Comparison of ENCODE assay signal across 1 cellular context in the genomic region with DNA sequence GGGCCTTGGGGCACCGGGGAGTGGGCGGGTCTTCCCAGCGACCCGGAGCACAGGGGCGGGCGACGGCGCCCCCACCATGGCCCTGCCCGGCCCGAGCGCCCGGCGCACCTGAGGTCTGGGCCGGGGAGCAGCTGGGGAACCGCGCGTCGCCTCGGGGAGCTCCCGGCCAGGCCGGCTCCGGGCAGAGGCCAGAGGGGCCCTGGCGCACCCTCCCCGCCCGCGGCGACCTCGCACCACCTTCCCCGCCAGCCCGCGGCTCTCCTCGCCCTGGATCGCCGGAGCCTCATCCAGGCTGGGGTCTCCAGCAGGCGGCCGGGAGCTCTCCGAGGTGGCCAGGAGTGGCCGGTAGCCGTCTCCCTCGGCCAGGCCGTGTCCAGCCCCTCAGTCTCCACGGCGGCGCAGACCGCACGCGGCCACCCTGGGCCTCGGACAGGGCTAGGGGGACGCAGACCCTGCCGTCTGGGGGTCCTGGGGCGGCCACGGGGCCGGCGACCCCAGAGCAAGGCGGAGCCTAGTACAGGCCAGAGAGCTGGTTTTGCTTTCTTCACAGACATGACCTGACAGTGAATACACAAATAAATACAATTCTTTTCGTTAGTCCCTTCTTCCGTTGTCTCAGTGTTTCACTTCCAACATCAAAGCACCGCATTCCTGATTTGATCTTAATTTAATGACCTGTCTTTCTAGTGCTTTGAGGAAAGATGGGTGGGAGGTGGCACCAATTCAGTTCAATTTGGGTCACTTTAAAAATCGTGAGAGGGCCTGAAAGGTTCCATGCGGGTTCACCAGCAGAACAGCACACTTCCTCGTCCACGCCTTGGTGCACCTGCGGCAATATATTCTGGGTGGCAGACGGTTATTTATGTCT.
TF ChIP-seq lines count a peak whose summit lies in the region.

No MANE protein-coding gene starts in this region.

TF ChIP-seq in K562, 482 proteins besides CTCF, POLR2A, EP300 and RAD21 (continued from another document):
- TF ChIP-seq DEAF1 (CRISPR knock-in tag; IDR thresholded peaks at IDR 0.05), result no peak
- TF ChIP-seq COPS2 (conservative IDR thresholded peaks at IDR 0.05), result no peak
- TF ChIP-seq BHLHE40 (IDR thresholded peaks at IDR 0.05; ENCODE audit: low read length), result no peak
- TF ChIP-seq CHD1 (IDR thresholded peaks at IDR 0.05; ENCODE audit: low read length), result no peak
- TF ChIP-seq, protein P1, sequence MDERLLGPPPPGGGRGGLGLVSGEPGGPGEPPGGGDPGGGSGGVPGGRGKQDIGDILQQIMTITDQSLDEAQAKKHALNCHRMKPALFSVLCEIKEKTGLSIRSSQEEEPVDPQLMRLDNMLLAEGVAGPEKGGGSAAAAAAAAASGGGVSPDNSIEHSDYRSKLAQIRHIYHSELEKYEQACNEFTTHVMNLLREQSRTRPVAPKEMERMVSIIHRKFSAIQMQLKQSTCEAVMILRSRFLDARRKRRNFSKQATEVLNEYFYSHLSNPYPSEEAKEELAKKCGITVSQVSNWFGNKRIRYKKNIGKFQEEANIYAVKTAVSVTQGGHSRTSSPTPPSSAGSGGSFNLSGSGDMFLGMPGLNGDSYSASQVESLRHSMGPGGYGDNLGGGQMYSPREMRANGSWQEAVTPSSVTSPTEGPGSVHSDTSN (CRISPR knock-in tag; IDR thresholded peaks at IDR 0.05; ENCODE audit: low read depth), result no peak
- TF ChIP-seq, protein P1 (tag; conservative IDR thresholded peaks at IDR 0.05; ENCODE audit: low read depth), result no peak
- no peak for TF ChIP-seq ZNF76 (CRISPR knock-in tag; IDR thresholded peaks at IDR 0.05; ENCODE audit: borderline replicate concordance)
- no peak for TF ChIP-seq LCOR (CRISPR knock-in tag; IDR thresholded peaks at IDR 0.05)
- TF ChIP-seq, protein P2, sequence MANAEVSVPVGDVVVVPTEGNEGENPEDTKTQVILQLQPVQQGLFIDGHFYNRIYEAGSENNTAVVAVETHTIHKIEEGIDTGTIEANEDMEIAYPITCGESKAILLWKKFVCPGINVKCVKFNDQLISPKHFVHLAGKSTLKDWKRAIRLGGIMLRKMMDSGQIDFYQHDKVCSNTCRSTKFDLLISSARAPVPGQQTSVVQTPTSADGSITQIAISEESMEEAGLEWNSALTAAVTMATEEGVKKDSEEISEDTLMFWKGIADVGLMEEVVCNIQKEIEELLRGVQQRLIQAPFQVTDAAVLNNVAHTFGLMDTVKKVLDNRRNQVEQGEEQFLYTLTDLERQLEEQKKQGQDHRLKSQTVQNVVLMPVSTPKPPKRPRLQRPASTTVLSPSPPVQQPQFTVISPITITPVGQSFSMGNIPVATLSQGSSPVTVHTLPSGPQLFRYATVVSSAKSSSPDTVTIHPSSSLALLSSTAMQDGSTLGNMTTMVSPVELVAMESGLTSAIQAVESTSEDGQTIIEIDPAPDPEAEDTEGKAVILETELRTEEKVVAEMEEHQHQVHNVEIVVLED (CRISPR knock-in tag; IDR thresholded peaks at IDR 0.05), result no peak
- TF ChIP-seq ZNF589 (CRISPR knock-in tag; IDR thresholded peaks at IDR 0.05; ENCODE audit: low read depth), result no peak
- no peak for TF ChIP-seq MED1 (CRISPR knock-in tag; IDR thresholded peaks at IDR 0.05; ENCODE audit: borderline replicate concordance)
- TF ChIP-seq BACH1 (tag; IDR thresholded peaks at IDR 0.05), result no peak
- no peak for TF ChIP-seq NEUROD1 (IDR thresholded peaks at IDR 0.05; ENCODE audit: borderline replicate concordance, low read depth, low read length, partially characterized antibody)
